Comparison of ENCODE assay signal across 9 cellular contexts in the genomic region with DNA sequence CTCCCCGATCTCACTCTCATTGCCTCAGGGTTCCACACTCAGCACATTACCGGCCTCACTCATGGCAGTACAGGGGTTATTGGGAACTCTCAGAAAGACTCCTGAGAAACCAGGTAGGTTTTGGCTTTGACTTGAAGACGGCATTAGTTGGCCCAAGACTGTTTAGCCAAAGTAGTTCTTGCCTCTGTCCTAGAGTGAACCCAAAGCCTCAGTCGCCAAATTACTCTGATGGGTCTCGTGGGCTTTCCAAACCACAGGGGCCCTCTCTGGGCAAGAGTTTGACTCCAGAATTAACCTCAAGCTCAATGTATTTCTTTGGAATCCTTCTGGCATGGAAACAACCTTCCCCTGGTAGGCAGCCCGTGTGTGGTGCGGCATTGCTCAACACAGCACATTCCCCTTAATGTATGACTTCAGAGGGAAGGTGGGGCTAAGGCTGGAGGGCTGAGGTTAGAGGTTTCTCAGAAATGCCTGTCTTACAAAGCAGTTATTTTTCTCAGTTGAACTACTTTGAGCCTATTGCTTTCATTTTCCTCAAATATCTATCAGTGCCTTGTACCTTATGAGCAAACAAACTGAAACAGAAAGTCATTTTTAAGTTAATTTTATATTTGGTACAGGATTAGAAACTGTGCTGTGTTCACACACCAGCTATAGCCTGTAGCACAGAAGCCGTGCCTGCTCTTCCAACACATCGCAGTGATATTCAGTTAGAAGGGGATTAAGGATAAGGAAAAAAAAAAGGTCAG.
DNase-seq lines count a peak whose midpoint lies in the region; ATAC-seq and TF ChIP-seq lines count a peak whose summit lies in the region.
"Had no signal": no experiment of that assay in that cellular context is flagged by ENCODE, and none has a peak within 500 bp of the region (broad histone marks: within the 10 kb centered on the region; RNA-seq: fewer than 3 reads in every experiment).

No MANE protein-coding gene starts in this region.

- CTCF ChIA-PET in PC-3 (lab: Charles Lee): no interaction called here

- BruUV-seq in PC-3 (replicated peaks; lab: Mats Ljungman, UMichigan): no TSS peak

- no peak for DNase-seq in Right ventricle myocardium superior
- no peak for DNase-seq in left ventricle myocardium inferior
- DNase-seq in PC-3: no peak
- DNase-seq in foreskin melanocyte: peak; percentile 3
- DNase-seq in globus pallidus (ENCODE audit: low spot score): no peak
- DNase-seq in hippocampal formation (lab: John Stamatoyannopoulos, UW): no peak
- DNase-seq in endodermal cell: no peak

- H3K4me1 ChIP-seq in left ventricle myocardium inferior (no peaks in the 10 kb centered on the region), PC-3 (ENCODE audit: insufficient read depth, low read length) (no peaks in the 10 kb centered on the region), endodermal cell (ENCODE audit: control insufficient read depth, insufficient read depth, low read length) (no peaks in the 10 kb centered on the region)

- ATAC-seq in Right ventricle myocardium superior (ENCODE audit: poor library complexity): peak; percentile 52
- peak; percentile 98 for ATAC-seq in HG02870 (IDR thresholded peaks at IDR 0.05; ENCODE audit: unreplicated experiment)
- peak; percentile 42; the same call in 1 of the 2 replicates for ATAC-seq in PC-3

- intact Hi-C loops in Right ventricle myocardium superior (cut with DNase I) (no loop called here), left ventricle myocardium inferior (cut with micrococcal nuclease) (no loop called here), PC-3 (cut with micrococcal nuclease) (no loop called here)

- no peaks in the 10 kb centered on the region for H3K9me2 ChIP-seq in PC-3 (replicated peaks; ENCODE audit: low read length)

- H3K4me1 Mint-ChIP-seq in endodermal cell: no peaks in the 10 kb centered on the region

- TF ChIP-seq CTCF in left ventricle myocardium inferior (IDR thresholded peaks at IDR 0.05; ENCODE audit: borderline replicate concordance) (no peak), PC-3 (conservative IDR thresholded peaks at IDR 0.05; ENCODE audit: low read depth, low read length) (no peak), endodermal cell (conservative IDR thresholded peaks at IDR 0.05) (no peak)

- H3K9ac ChIP-seq in PC-3 (ENCODE audit: low read length): no peak overlapping the region
- no peak overlapping the region for H3K9ac ChIP-seq in endodermal cell (ENCODE audit: extremely low read depth, low read length, poor library complexity, severe bottlenecking)

- H3K9me3 ChIP-seq in left ventricle myocardium inferior (replicated peaks) (no peaks in the 10 kb centered on the region), PC-3 (ENCODE audit: low read length) (no peaks in the 10 kb centered on the region), endodermal cell (ENCODE audit: control insufficient read depth, low read length) (no peaks in the 10 kb centered on the region)

- no peaks in the 10 kb centered on the region for H3K79me2 ChIP-seq in PC-3 (ENCODE audit: low read length)

- H3K9me3 Mint-ChIP-seq in endodermal cell: no peaks in the 10 kb centered on the region

- no peak overlapping the region for H2AFZ ChIP-seq in PC-3 (ENCODE audit: low read length)

- no peaks in the 10 kb centered on the region for H3F3A ChIP-seq in PC-3 (ENCODE audit: low read length, unreplicated experiment)

- H3K36me3 Mint-ChIP-seq in endodermal cell (ENCODE audit: low read depth): no peaks in the 10 kb centered on the region

- H3K4me3 ChIP-seq in left ventricle myocardium inferior (no peak overlapping the region), PC-3 (ENCODE audit: low read length) (no peak overlapping the region), endodermal cell (ENCODE audit: low read length) (no peak overlapping the region)
- H3K4me3 ChIP-seq: cardiac muscle cell had no signal

- no peaks in the 10 kb centered on the region for H3K36me3 ChIP-seq in left ventricle myocardium inferior
- no peaks in the 10 kb centered on the region for H3K36me3 ChIP-seq in PC-3 (ENCODE audit: low read depth, low read length)
- no peaks in the 10 kb centered on the region for H3K36me3 ChIP-seq in endodermal cell (ENCODE audit: control insufficient read depth, insufficient read depth, low read length)
- H3K36me3 ChIP-seq: cardiac muscle cell had no signal

- 92 to 100% methylated on average over 7 to 9 of the region's 9 CpGs for WGBS in endodermal cell (ENCODE audit: insufficient coverage in 1 of 2, insufficient read length in 1 of 2), 2 experiments

- no peak overlapping the region for H3K27ac Mint-ChIP-seq in endodermal cell

- H4K20me1 ChIP-seq in PC-3 (ENCODE audit: low read length): no peaks in the 10 kb centered on the region

- H3K27me3 ChIP-seq in left ventricle myocardium inferior (ENCODE audit: low read depth): no peaks in the 10 kb centered on the region
- no peaks in the 10 kb centered on the region for H3K27me3 ChIP-seq in PC-3 (ENCODE audit: low read length)
- H3K27me3 ChIP-seq in endodermal cell (ENCODE audit: control insufficient read depth, insufficient read depth, low read length, poor library complexity, severe bottlenecking): no peaks in the 10 kb centered on the region
- H3K27me3 ChIP-seq: cardiac muscle cell had no signal

- POLR2A ChIA-PET in PC-3 (lab: Charles Lee; ENCODE audit: unreplicated experiment): no interaction called here

- no peaks in the 10 kb centered on the region for H3K27me3 Mint-ChIP-seq in endodermal cell (ENCODE audit: insufficient read depth)

- H3K4me3 Mint-ChIP-seq in endodermal cell: no peak overlapping the region

- H3K27ac ChIP-seq in left ventricle myocardium inferior (replicated peaks): no peak overlapping the region
- no peak overlapping the region for H3K27ac ChIP-seq in PC-3 (ENCODE audit: low read length)
- no peak overlapping the region for H3K27ac ChIP-seq in endodermal cell (ENCODE audit: low read depth, low read length)
- H3K27ac ChIP-seq: cardiac muscle cell had no signal

- no peak overlapping the region for H3K4me2 ChIP-seq in PC-3 (ENCODE audit: low read length)

Comparison
In these comparisons a context has a peak if more than half of its experiments do, and no peak if none do; other contexts are left out.
1. ATAC-seq: peak in every context shown above with its lines; median percentile 98 in HG02870; 52 in Right ventricle myocardium superior; 42 in PC-3.